21 cellular contexts compared by ENCODE assay signal in the genomic region with DNA sequence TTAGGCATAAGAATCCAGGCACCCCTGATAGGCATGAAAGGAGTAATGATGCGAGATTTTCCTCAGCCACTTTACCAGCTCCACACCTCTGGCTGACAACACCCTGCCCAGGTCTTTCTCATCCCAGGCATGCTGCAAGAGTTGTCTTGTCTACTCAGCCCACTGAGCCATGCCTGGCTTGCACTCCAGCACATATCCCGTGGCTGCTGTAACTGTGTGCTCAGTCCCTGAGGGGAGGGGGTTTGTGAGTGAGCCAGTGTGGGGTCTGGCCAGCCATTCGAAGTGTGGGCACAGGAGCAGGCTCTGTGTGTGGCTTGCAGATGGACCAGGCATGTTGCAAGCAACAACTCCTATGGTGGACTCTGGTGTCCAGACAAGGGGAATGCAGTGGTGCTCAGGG.
"Had no signal": no experiment of that assay in that cellular context is flagged by ENCODE, and none has a peak within 500 bp of the region (broad histone marks: within the 10 kb centered on the region; RNA-seq: fewer than 3 reads in every experiment).

No MANE protein-coding gene starts in this region.

- ATAC-seq: foreskin keratinocyte, heart left ventricle, lower lobe of right lung, right lobe of liver had no signal

- H3K27ac Mint-ChIP-seq: memory B cell, naive B cell, nephron had no signal

- DNase-seq: cerebellar nuclear complex; dermis blood vessel endothelial cell; erythroblast; foreskin keratinocyte; heart left ventricle; hippocampal formation; left ventricle myocardium inferior; lower lobe of right lung; naive B cell; right lobe of liver; stimulated activated CD4-positive, alpha-beta T cell treated with anti-CD3 and anti-CD28 coated beads, Interleukin-15, amount 100 ng/mL, for 24 hours; stimulated activated CD4-positive, alpha-beta T cell treated with anti-CD3 and anti-CD28 coated beads, Interleukin-2, amount 100 ng/mL, for 24 hours; stimulated activated CD4-positive, alpha-beta T cell treated with anti-CD3 and anti-CD28 coated beads, Interleukin-4, amount 100 ng/mL, for 4 hours; stimulated activated naive CD4-positive, alpha-beta T cell; thyroid gland; upper lobe of left lung had no signal

- H3K4me3 Mint-ChIP-seq: memory B cell, naive B cell, nephron had no signal

- H3K9me3 ChIP-seq: left ventricle myocardium inferior, lower lobe of right lung, prostate gland, right lobe of liver, suprapubic skin, thyroid gland, upper lobe of left lung, vagina had no signal

- H3K36me3 Mint-ChIP-seq: memory B cell, naive B cell had no signal

- H3K4me1 Mint-ChIP-seq: memory B cell, nephron had no signal

- H3K27me3 Mint-ChIP-seq: memory B cell, naive B cell had no signal

- H3K9me3 Mint-ChIP-seq: nephron had no signal
